Comparison of ENCODE assay signal across 11 cellular contexts in the genomic region with DNA sequence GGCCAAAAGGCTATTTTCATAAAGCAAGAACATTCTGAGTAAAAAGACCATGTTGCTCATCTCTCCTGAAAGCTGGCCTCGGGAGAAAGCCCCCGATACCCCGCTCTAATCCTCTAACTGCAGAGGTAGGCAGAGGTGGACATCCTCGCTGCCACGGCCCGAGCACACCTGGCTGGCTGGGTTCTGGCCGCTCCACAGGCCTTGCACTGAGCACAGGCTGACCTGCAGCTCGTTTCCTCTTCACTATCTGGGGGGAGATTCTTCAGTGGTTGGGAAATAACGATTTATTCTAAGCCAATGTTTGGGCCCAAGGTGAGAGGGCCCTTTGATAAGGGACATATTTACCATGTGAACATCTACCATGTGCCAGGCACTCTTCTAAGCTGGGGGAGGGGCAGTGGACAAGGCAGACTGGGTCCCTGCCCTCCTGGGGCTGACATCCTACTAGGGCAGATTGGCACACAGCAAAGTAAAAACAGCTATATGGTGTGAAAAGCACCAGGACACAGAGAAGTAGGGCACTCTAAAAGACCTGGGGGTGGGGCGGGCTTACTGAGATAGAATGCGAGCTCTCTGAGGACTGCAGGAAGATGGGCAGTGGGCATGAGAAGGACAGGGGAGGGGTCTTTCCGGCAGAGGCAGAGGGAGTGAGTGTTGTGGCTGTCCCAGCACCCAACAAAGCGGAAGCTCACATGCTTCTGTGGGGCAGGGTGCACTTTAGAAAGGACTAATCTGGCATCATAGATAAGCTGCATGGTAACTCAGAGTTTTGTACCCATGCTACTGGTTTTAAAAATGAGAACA.
DNase-seq lines count a peak whose midpoint lies in the region; ATAC-seq and TF ChIP-seq lines count a peak whose summit lies in the region.
"Had no signal": no experiment of that assay in that cellular context is flagged by ENCODE, and none has a peak within 500 bp of the region (broad histone marks: within the 10 kb centered on the region; RNA-seq: fewer than 3 reads in every experiment).

No MANE protein-coding gene starts in this region.

- no peaks in the 10 kb centered on the region for H3K36me3 Mint-ChIP-seq in activated CD8-positive, alpha-beta T cell treated with anti-CD3 and anti-CD28 coated beads, Interleukin-2, amount 10 ng/mL, durations not matched to agents 7 days and 5 days (ENCODE audit: low read depth)
- H3K36me3 Mint-ChIP-seq in activated CD8-positive, alpha-beta T cell treated with anti-CD3 and anti-CD28 coated beads for 36 hours (ENCODE audit: low read depth), result peaks cover 2% of the 10 kb centered on the region
- H3K36me3 Mint-ChIP-seq in WTC11 (no peaks in the 10 kb centered on the region), mesothelial cell of epicardium (no peaks in the 10 kb centered on the region)

- peak overlapping the region; percentile 19 for H3K27ac Mint-ChIP-seq in activated CD8-positive, alpha-beta T cell treated with anti-CD3 and anti-CD28 coated beads, Interleukin-2, amount 10 ng/mL, durations not matched to agents 7 days and 5 days
- no peak overlapping the region for H3K27ac Mint-ChIP-seq in activated CD8-positive, alpha-beta T cell treated with anti-CD3 and anti-CD28 coated beads for 36 hours
- H3K27ac Mint-ChIP-seq in WTC11 (peak overlapping the region; percentile 15), mesothelial cell of epicardium (no peak overlapping the region)

- peaks cover 26% of the 10 kb centered on the region for H3K4me1 Mint-ChIP-seq in activated CD8-positive, alpha-beta T cell treated with anti-CD3 and anti-CD28 coated beads, Interleukin-2, amount 10 ng/mL, durations not matched to agents 7 days and 5 days (ENCODE audit: low read depth)
- H3K4me1 Mint-ChIP-seq in activated CD8-positive, alpha-beta T cell treated with anti-CD3 and anti-CD28 coated beads for 36 hours (ENCODE audit: low read depth), result peaks cover 44% of the 10 kb centered on the region
- H3K4me1 Mint-ChIP-seq in WTC11 (peaks cover 42% of the 10 kb centered on the region), mesothelial cell of epicardium (peaks cover 20% of the 10 kb centered on the region)

- no peak overlapping the region for H3K4me3 Mint-ChIP-seq in activated CD8-positive, alpha-beta T cell treated with anti-CD3 and anti-CD28 coated beads, Interleukin-2, amount 10 ng/mL, durations not matched to agents 7 days and 5 days
- H3K4me3 Mint-ChIP-seq in activated CD8-positive, alpha-beta T cell treated with anti-CD3 and anti-CD28 coated beads for 36 hours, result no peak overlapping the region
- no peak overlapping the region for H3K4me3 Mint-ChIP-seq in WTC11
- no peak overlapping the region for H3K4me3 Mint-ChIP-seq in mesothelial cell of epicardium

- no peak for ATAC-seq in activated CD8-positive, alpha-beta T cell treated with anti-CD3 and anti-CD28 coated beads, Interleukin-2, amount 10 ng/mL, durations not matched to agents 7 days and 5 days
- ATAC-seq in activated CD8-positive, alpha-beta T cell treated with anti-CD3 and anti-CD28 coated beads for 36 hours, result no peak
- ATAC-seq in WTC11, result no peak
- no peak for ATAC-seq in left lung
- ATAC-seq in thoracic aorta (ENCODE audit: insufficient number of reproducible peaks, low FRiP score, low read depth), result no peak
- no peak for ATAC-seq in HG03175 (IDR thresholded peaks at IDR 0.05; ENCODE audit: unreplicated experiment)

- H3K36me3 ChIP-seq in left lung (no peaks in the 10 kb centered on the region), thoracic aorta (no peaks in the 10 kb centered on the region)
- H3K36me3 ChIP-seq: MG63 had no signal

- no peaks in the 10 kb centered on the region for H3K9me3 Mint-ChIP-seq in activated CD8-positive, alpha-beta T cell treated with anti-CD3 and anti-CD28 coated beads, Interleukin-2, amount 10 ng/mL, durations not matched to agents 7 days and 5 days (ENCODE audit: insufficient read depth)
- no peaks in the 10 kb centered on the region for H3K9me3 Mint-ChIP-seq in activated CD8-positive, alpha-beta T cell treated with anti-CD3 and anti-CD28 coated beads for 36 hours
- H3K9me3 Mint-ChIP-seq in WTC11 (no peaks in the 10 kb centered on the region), mesothelial cell of epicardium (no peaks in the 10 kb centered on the region)

- CTCF ChIA-PET in activated CD8-positive, alpha-beta T cell treated with anti-CD3 and anti-CD28 coated beads, Interleukin-2, amount 10 ng/mL, durations not matched to agents 7 days and 5 days (lab: Charles Lee), result interaction anchor here (1.4 kb wide), 1 partner anchor 28 kb away, joined by 3 read pairs; no protein-coding TSS in a partner anchor
- CTCF ChIA-PET in activated CD8-positive, alpha-beta T cell treated with anti-CD3 and anti-CD28 coated beads for 36 hours (lab: Charles Lee), result interaction anchor here (1.1 to 3.6 kb wide), 2 partner anchors 9 to 111 kb away, joined by 3 to 11 read pairs; no protein-coding TSS in a partner anchor
- CTCF ChIA-PET in WTC11 (lab: Charles Lee), result interaction anchor here (0.6 to 1.5 kb wide), 4 partner anchors 21 to 138 kb away, joined by 3 to 4 read pairs (median 4); no protein-coding TSS in a partner anchor

- H3K4me1 ChIP-seq in left lung, result peaks cover 23 to 85% of the 10 kb centered on the region in 2 donors
- H3K4me1 ChIP-seq in thoracic aorta (ENCODE audit: control insufficient read depth in 1 of 2, low read depth in 2 of 2), result peaks cover 49 to 79% of the 10 kb centered on the region in 2 donors

- intact Hi-C loops in activated CD8-positive, alpha-beta T cell treated with anti-CD3 and anti-CD28 coated beads for 36 hours (cut with micrococcal nuclease), result no loop called here
- intact Hi-C loops in left lung (cut with DNase I), result no loop called here

- POLR2A ChIA-PET in activated CD8-positive, alpha-beta T cell treated with anti-CD3 and anti-CD28 coated beads, Interleukin-2, amount 10 ng/mL, durations not matched to agents 7 days and 5 days (lab: Charles Lee), result interaction anchor here (0.7 kb wide), 1 partner anchor 55 kb away, joined by 3 read pairs; no protein-coding TSS in a partner anchor
- POLR2A ChIA-PET in activated CD8-positive, alpha-beta T cell treated with anti-CD3 and anti-CD28 coated beads for 36 hours (lab: Charles Lee), result interaction anchor here (1.4 to 1.6 kb wide), 2 partner anchors 43 to 308 kb away, joined by 4 read pairs; partner anchors contain the start of gene POLDIP3
- POLR2A ChIA-PET in WTC11 (lab: Charles Lee), result interaction anchor here (0.6 kb wide), 1 partner anchor 495 kb away, joined by 5 read pairs; no protein-coding TSS in a partner anchor

- no peak for TF ChIP-seq CTCF in activated CD8-positive, alpha-beta T cell treated with anti-CD3 and anti-CD28 coated beads for 36 hours (IDR thresholded peaks at IDR 0.05)
- no peak for TF ChIP-seq CTCF in WTC11 (IDR thresholded peaks at IDR 0.05)
- TF ChIP-seq CTCF in left lung (IDR thresholded peaks at IDR 0.05), result no peak
- TF ChIP-seq CTCF in thoracic aorta (IDR thresholded peaks at IDR 0.05), result no peak
- no peak for TF ChIP-seq CTCF in mesothelial cell of epicardium (IDR thresholded peaks at IDR 0.05; ENCODE audit: unreplicated experiment)

- H3K9me3 ChIP-seq in left lung (no peaks in the 10 kb centered on the region), thoracic aorta (no peaks in the 10 kb centered on the region)
- H3K9me3 ChIP-seq: MG63 had no signal

- no peaks in the 10 kb centered on the region for H3K27me3 Mint-ChIP-seq in activated CD8-positive, alpha-beta T cell treated with anti-CD3 and anti-CD28 coated beads, Interleukin-2, amount 10 ng/mL, durations not matched to agents 7 days and 5 days (ENCODE audit: low read depth)
- H3K27me3 Mint-ChIP-seq in activated CD8-positive, alpha-beta T cell treated with anti-CD3 and anti-CD28 coated beads for 36 hours, result no peaks in the 10 kb centered on the region
- H3K27me3 Mint-ChIP-seq in WTC11 (ENCODE audit: low read depth) (no peaks in the 10 kb centered on the region), mesothelial cell of epicardium (ENCODE audit: low read depth) (no peaks in the 10 kb centered on the region)

- H3K27me3 ChIP-seq in left lung, result no peaks in the 10 kb centered on the region
- H3K27me3 ChIP-seq in thoracic aorta (replicated peaks; ENCODE audit: insufficient read depth), result no peaks in the 10 kb centered on the region
- H3K27me3 ChIP-seq: MG63 had no signal

- H3K4me3 ChIP-seq in left lung (no peak overlapping the region), thoracic aorta (no peak overlapping the region)
- H3K4me3 ChIP-seq: lung, MG63 had no signal

- DNase-seq in activated CD8-positive, alpha-beta T cell treated with anti-CD3 and anti-CD28 coated beads, Interleukin-2, amount 10 ng/mL, durations not matched to agents 7 days and 5 days, result no peak
- no peak for DNase-seq in activated CD8-positive, alpha-beta T cell treated with anti-CD3 and anti-CD28 coated beads for 36 hours
- DNase-seq in WTC11 (ENCODE audit: low spot score) (no peak), left lung (no peak), thoracic aorta (ENCODE audit: low spot score) (no peak), mesothelial cell of epicardium (ENCODE audit: low spot score in 2 of 2, unreplicated experiment in 2 of 2) (no peak), ureter (ENCODE audit: low spot score) (no peak)
- DNase-seq: activated CD4-positive, alpha-beta T cell treated with anti-CD3 and anti-CD28 coated beads for 1 hour had no signal

- H3K27ac ChIP-seq in left lung (peak overlapping the region; percentile 40 to 74), thoracic aorta (peak overlapping the region; percentile 79 to 90)

TF ChIP-seq in WTC11, 78 proteins besides CTCF, POLR2A, EP300 and RAD21 (continues in another document):
- no peak for TF ChIP-seq ZNF512 (CRISPR knock-in tag; IDR thresholded peaks at IDR 0.05; ENCODE audit: borderline replicate concordance)

Comparison
In these comparisons a context has a peak if more than half of its experiments do, and no peak if none do; other contexts are left out.
1. H3K27ac Mint-ChIP-seq: peak in activated CD8-positive, alpha-beta T cell treated with anti-CD3 and anti-CD28 coated beads, Interleukin-2, amount 10 ng/mL, durations not matched to agents 7 days and 5 days (single experiment) and WTC11 (single experiment); none in activated CD8-positive, alpha-beta T cell treated with anti-CD3 and anti-CD28 coated beads for 36 hours (single experiment) and mesothelial cell of epicardium (single experiment).